In the genomic region with DNA sequence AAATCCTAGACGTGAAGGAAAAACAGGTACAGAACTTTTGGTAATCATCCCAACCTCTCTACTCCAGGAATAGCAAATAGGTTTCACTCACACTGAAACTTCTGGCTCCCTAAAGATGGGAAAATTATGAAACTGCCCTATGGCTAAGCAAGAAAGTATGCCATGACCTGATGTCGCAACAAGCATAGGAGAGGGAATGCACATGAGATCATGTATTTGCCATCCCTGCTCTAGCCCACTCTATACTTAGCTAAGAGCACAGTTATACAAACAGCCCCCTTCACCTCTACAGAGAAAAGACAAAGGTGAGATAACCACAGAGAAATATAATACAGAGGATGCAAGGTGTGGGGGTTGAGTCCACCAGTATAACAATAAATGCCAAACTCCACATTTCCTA, we compare ENCODE assay signal across 9 cellular contexts.
DNase-seq lines count a peak whose midpoint lies in the region; ATAC-seq, FAIRE-seq and TF ChIP-seq lines count a peak whose summit lies in the region.
"Had no signal": no experiment of that assay in that cellular context is flagged by ENCODE, and none has a peak within 500 bp of the region (broad histone marks: within the 10 kb centered on the region; RNA-seq: fewer than 3 reads in every experiment).

No MANE protein-coding gene starts in this region.

- H3K27ac ChIP-seq in lung (ENCODE audit: low read depth in 1 of 2, low read length in 1 of 2) (no peak overlapping the region), small intestine (ENCODE audit: low read depth in 1 of 2, low read length in 1 of 2) (no peak overlapping the region), spleen (no peak overlapping the region)
- H3K27ac ChIP-seq: SK-N-MC had no signal

- H3K27me3 ChIP-seq in lung (ENCODE audit: control insufficient read depth, insufficient read depth) (no peaks in the 10 kb centered on the region), small intestine (ENCODE audit: control insufficient read depth in 2 of 2, insufficient read depth in 2 of 2, low read length in 2 of 2) (no peaks in the 10 kb centered on the region), spleen (replicated peaks in 1 of 7) (no peaks in the 10 kb centered on the region)

- intact Hi-C loops in spleen (cut with DNase I; ENCODE audit: low total_unique reads) = loop anchor here (10.0 kb wide), 1 partner anchor 205 kb away; no protein-coding TSS in a partner anchor

- H3K9me3 ChIP-seq in lung (ENCODE audit: control insufficient read depth in 2 of 2, insufficient read depth in 1 of 2, low read length in 1 of 2) = no peaks in the 10 kb centered on the region
- H3K9me3 ChIP-seq in small intestine (ENCODE audit: control insufficient read depth, low read depth) = no peaks in the 10 kb centered on the region
- H3K9me3 ChIP-seq in spleen = no peaks in the 10 kb centered on the region

- ATAC-seq in lung (ENCODE audit: insufficient read depth, low FRiP score) (peak; percentile 47), HG03460 (IDR thresholded peaks at IDR 0.05; ENCODE audit: unreplicated experiment) (no peak)

- no peaks in the 10 kb centered on the region for H3K36me3 ChIP-seq in lung (ENCODE audit: control insufficient read depth in 2 of 2, insufficient read depth in 2 of 2, low read length in 2 of 2)
- no peaks in the 10 kb centered on the region for H3K36me3 ChIP-seq in small intestine (ENCODE audit: control insufficient read depth in 2 of 2, insufficient read depth in 2 of 2, low read length in 2 of 2)
- no peaks in the 10 kb centered on the region for H3K36me3 ChIP-seq in spleen

- 77 to 85% methylated on average over 2 of the region's 2 CpGs for WGBS in lung, 2 donors
- WGBS in small intestine, 3 donors = 94 to 97% (median 96%) methylated on average over 2 of the region's 2 CpGs
- WGBS in spleen, 5 donors = 90 to 96% (median 95%) methylated on average over 2 of the region's 2 CpGs

- in situ Hi-C loops in astrocyte of the cerebellum (cut with HindIII; ENCODE audit: low sequenced_read_pairs) = no loop called here

- no peak for TF ChIP-seq POLR2A in spleen (IDR thresholded peaks at IDR 0.05)

- H3K4me3 ChIP-seq in astrocyte of the cerebellum (ENCODE audit: low read depth, low read length) = no peak overlapping the region
- H3K4me3 ChIP-seq in lung = no peak overlapping the region
- H3K4me3 ChIP-seq in small intestine (ENCODE audit: low read depth in 1 of 2, low read length in 2 of 2) = no peak overlapping the region
- no peak overlapping the region for H3K4me3 ChIP-seq in spleen
- H3K4me3 ChIP-seq: SK-N-MC had no signal

- peak; percentile 5 for DNase-seq in COLO668 (lab: John Stamatoyannopoulos, UW; ENCODE audit: unreplicated experiment)
- DNase-seq in LoVo (ENCODE audit: low spot score) = peak; percentile 14
- DNase-seq in astrocyte of the cerebellum (ENCODE audit: low read depth) = peak; percentile 32
- peak; percentile 30 for DNase-seq in lung (ENCODE audit: low spot score)
- no peak for DNase-seq in activated CD8-positive, alpha-beta memory T cell treated with anti-CD3 and anti-CD28 coated beads for 24 hours
- no peak for DNase-seq in small intestine
- DNase-seq in spleen = no peak

- H3K4me1 ChIP-seq in lung (ENCODE audit: control insufficient read depth in 2 of 2, insufficient read depth in 2 of 2, low read length in 2 of 2) (peaks cover 0 to 4% of the 10 kb centered on the region in 2 donors), small intestine (ENCODE audit: control insufficient read depth in 2 of 2, insufficient read depth in 1 of 2, low read depth in 1 of 2, low read length in 1 of 2) (no peaks in the 10 kb centered on the region), spleen (peaks cover 0 to 48% (median 5%) of the 10 kb centered on the region in 6 donors)

- no peak for FAIRE-seq in small intestine (lab: Jason Lieb, UNC)

- no peak for TF ChIP-seq CTCF in astrocyte of the cerebellum (IDR thresholded peaks at IDR 0.05; ENCODE audit: low read depth, low read length, missing control alignments)
- TF ChIP-seq CTCF in lung (IDR thresholded peaks at IDR 0.05; ENCODE audit: control extremely low read depth, extremely low read depth) = no peak
- no peak for TF ChIP-seq CTCF in spleen (IDR thresholded peaks at IDR 0.05 in 8 of 11, conservative IDR thresholded peaks at IDR 0.05 in 3 of 11)

Comparison
In these comparisons a context has a peak if more than half of its experiments do, and no peak if none do; other contexts are left out.
1. DNase-seq: peak in COLO668 (single experiment), LoVo (single experiment), astrocyte of the cerebellum (single experiment) and lung (single experiment); none in activated CD8-positive, alpha-beta memory T cell treated with anti-CD3 and anti-CD28 coated beads for 24 hours (single experiment), small intestine (single experiment) and spleen (single experiment).